8 cellular contexts compared by ENCODE assay signal in genomic region chr9:70413798-70414775, GRCh38. TPM values are rescaled to one million over a fixed set of nuclear protein-coding genes. Genes with fewer than 3 reads are reported as not detected.
DNase-seq lines count a peak whose midpoint lies in the region; ATAC-seq and TF ChIP-seq lines count a peak whose summit lies in the region.

TSS of gene KLF9 (minus strand) at chr9:70414657. CDS start at chr9:70413363, 1,294 bp downstream.

- H3K27ac ChIP-seq in KMS-11: peak within 1 kb of the TSS; percentile 89
- peak within 1 kb of the TSS; percentile 88 for H3K27ac ChIP-seq in RWPE2 (ENCODE audit: poor library complexity, severe bottlenecking)
- peak within 1 kb of the TSS; percentile 99 for H3K27ac ChIP-seq in fibroblast of lung (ENCODE audit: insufficient read depth, low read length)

- peaks cover 29% of the 10 kb centered on the region for H3K79me2 ChIP-seq in KMS-11 (ENCODE audit: insufficient read depth, low read depth)
- H3K79me2 ChIP-seq in fibroblast of lung (ENCODE audit: control insufficient read depth, insufficient read depth, low read length): peaks cover 30% of the 10 kb centered on the region

- ATAC-seq in GM21737 (IDR thresholded peaks at IDR 0.05; ENCODE audit: unreplicated experiment) (peak; percentile 68), RWPE2 (ENCODE audit: low read depth) (peak; percentile 72)
- peak; percentile 77 to 84 for ATAC-seq in naive thymus-derived CD8-positive, alpha-beta T cell
- ATAC-seq in stimulated activated naive B cell treated with anti-CD40 and anti-IgM and Interleukin-4, amounts not matched to agents 10 μg/mL and 1 μg/mL and 100 μg/mL, for 72 hours (replicated peaks): peak; percentile 80 to 84

- H3K9ac ChIP-seq in KMS-11 (peak within 1 kb of the TSS; percentile 81), fibroblast of lung (ENCODE audit: insufficient read depth, low read length) (peak within 1 kb of the TSS; percentile 100)

- POLR2A ChIA-PET in naive thymus-derived CD8-positive, alpha-beta T cell (lab: Charles Lee): interaction anchor here (0.5 to 4.9 kb wide), 9 partner anchors 15 to 202 kb away, joined by 3 to 51 read pairs (median 4); partner anchors contain the start of gene SMC5

- TF ChIP-seq CTCF in KMS-11 (conservative IDR thresholded peaks at IDR 0.05; ENCODE audit: low read depth, low read length) (no peak), RWPE2 (IDR thresholded peaks at IDR 0.05; ENCODE audit: poor library complexity, severe bottlenecking) (no peak), fibroblast of lung (conservative IDR thresholded peaks at IDR 0.05 in 1 of 2, IDR thresholded peaks at IDR 0.05 in 1 of 2; ENCODE audit: low read depth in 1 of 2, low read length in 2 of 2) (no peak)

- H3K4me1 Mint-ChIP-seq in activated T-helper 2 cell treated with anti-CD3 and anti-CD28 coated beads, Interferon-gamma antibody, Interleukin-2, Interleukin-4, amounts not matched to agents 10 μg/mL and 5 μg/mL and 100 μg/mL, durations not matched to agents 14 hours and 24 hours and 36 hours (ENCODE audit: low read depth): peaks cover 41% of the 10 kb centered on the region
- H3K4me1 Mint-ChIP-seq in naive thymus-derived CD8-positive, alpha-beta T cell: peaks cover 23 to 64% (median 45%) of the 10 kb centered on the region in 4 donors
- peaks cover 27 to 37% of the 10 kb centered on the region in 2 donors for H3K4me1 Mint-ChIP-seq in stimulated activated naive B cell treated with anti-CD40 and anti-IgM and Interleukin-4, amounts not matched to agents 10 μg/mL and 1 μg/mL and 100 μg/mL, for 72 hours

- peak within 1 kb of the TSS; percentile 67 for H2AFZ ChIP-seq in KMS-11 (ENCODE audit: low read depth)
- H2AFZ ChIP-seq in fibroblast of lung (ENCODE audit: low read length): peak within 1 kb of the TSS; percentile 27

- no peaks in the 10 kb centered on the region for H3K27me3 Mint-ChIP-seq in activated T-helper 2 cell treated with anti-CD3 and anti-CD28 coated beads, Interferon-gamma antibody, Interleukin-2, Interleukin-4, amounts not matched to agents 10 μg/mL and 5 μg/mL and 100 μg/mL, durations not matched to agents 14 hours and 24 hours and 36 hours (ENCODE audit: low read depth)
- peaks cover 0 to 2% (median 0%) of the 10 kb centered on the region in 5 donors for H3K27me3 Mint-ChIP-seq in naive thymus-derived CD8-positive, alpha-beta T cell
- no peaks in the 10 kb centered on the region for H3K27me3 Mint-ChIP-seq in stimulated activated naive B cell treated with anti-CD40 and anti-IgM and Interleukin-4, amounts not matched to agents 10 μg/mL and 1 μg/mL and 100 μg/mL, for 72 hours

- no peak within 1 kb of the TSS for H3K4me3 ChIP-seq in KMS-11 (IDR thresholded peaks at IDR 0.05; ENCODE audit: insufficient read depth, low read depth, low read length)
- peak within 1 kb of the TSS; percentile 95 for H3K4me3 ChIP-seq in RWPE2 (ENCODE audit: severe bottlenecking)
- peak within 1 kb of the TSS; percentile 46 to 97 (median 90) for H3K4me3 ChIP-seq in fibroblast of lung (replicated peaks in 1 of 4; ENCODE audit: control extremely low read depth in 1 of 4, insufficient read depth in 1 of 4, low read depth in 3 of 4, low read length in 4 of 4)

- H3K4me2 ChIP-seq in KMS-11 (peak within 1 kb of the TSS; percentile 86), fibroblast of lung (ENCODE audit: extremely low read depth, insufficient read depth, low read length) (peak within 1 kb of the TSS; percentile 85)

- no peaks in the 10 kb centered on the region for H3K9me3 Mint-ChIP-seq in activated T-helper 2 cell treated with anti-CD3 and anti-CD28 coated beads, Interferon-gamma antibody, Interleukin-2, Interleukin-4, amounts not matched to agents 10 μg/mL and 5 μg/mL and 100 μg/mL, durations not matched to agents 14 hours and 24 hours and 36 hours
- no peaks in the 10 kb centered on the region for H3K9me3 Mint-ChIP-seq in naive thymus-derived CD8-positive, alpha-beta T cell
- no peaks in the 10 kb centered on the region for H3K9me3 Mint-ChIP-seq in stimulated activated naive B cell treated with anti-CD40 and anti-IgM and Interleukin-4, amounts not matched to agents 10 μg/mL and 1 μg/mL and 100 μg/mL, for 72 hours

- DNase-seq in DMS79 (lab: John Stamatoyannopoulos, UW) (peak; percentile 41), RWPE2 (ENCODE audit: low spot score) (peak; percentile 95), fibroblast of lung (ENCODE audit: low read depth in 2 of 2) (peak; percentile 98 to 99)
- DNase-seq in activated T-helper 2 cell treated with anti-CD3 and anti-CD28 coated beads, Interferon-gamma antibody, Interleukin-2, Interleukin-4, amounts not matched to agents 10 μg/mL and 5 μg/mL and 100 μg/mL, durations not matched to agents 14 hours and 24 hours and 36 hours (ENCODE audit: low spot score): peak; percentile 92
- peak; percentile 68 to 97 (median 94) for DNase-seq in naive thymus-derived CD8-positive, alpha-beta T cell
- peak; percentile 91 for DNase-seq in stimulated activated naive B cell treated with anti-CD40 and anti-IgM and Interleukin-4, amounts not matched to agents 10 μg/mL and 1 μg/mL and 100 μg/mL, for 72 hours

- H3K36me3 ChIP-seq in KMS-11 (ENCODE audit: insufficient read depth): no peaks in the 10 kb centered on the region
- H3K36me3 ChIP-seq in RWPE2 (ENCODE audit: low read depth): peaks cover 12% of the 10 kb centered on the region
- no peaks in the 10 kb centered on the region for H3K36me3 ChIP-seq in fibroblast of lung (ENCODE audit: control insufficient read depth, insufficient read depth, low read length)

- no peaks in the 10 kb centered on the region for H3K9me3 ChIP-seq in RWPE2 (ENCODE audit: severe bottlenecking)
- H3K9me3 ChIP-seq in fibroblast of lung (ENCODE audit: control insufficient read depth, insufficient read depth, low read depth, low read length): no peaks in the 10 kb centered on the region

- H4K20me1 ChIP-seq in KMS-11 (ENCODE audit: insufficient read depth) (no peaks in the 10 kb centered on the region), fibroblast of lung (ENCODE audit: control insufficient read depth, extremely low read depth, insufficient read depth, low read length) (no peaks in the 10 kb centered on the region)

- peaks cover 2% of the 10 kb centered on the region for H3K36me3 Mint-ChIP-seq in activated T-helper 2 cell treated with anti-CD3 and anti-CD28 coated beads, Interferon-gamma antibody, Interleukin-2, Interleukin-4, amounts not matched to agents 10 μg/mL and 5 μg/mL and 100 μg/mL, durations not matched to agents 14 hours and 24 hours and 36 hours (ENCODE audit: low read depth)
- H3K36me3 Mint-ChIP-seq in naive thymus-derived CD8-positive, alpha-beta T cell: peaks cover 0 to 2% (median 0%) of the 10 kb centered on the region in 3 donors
- H3K36me3 Mint-ChIP-seq in stimulated activated naive B cell treated with anti-CD40 and anti-IgM and Interleukin-4, amounts not matched to agents 10 μg/mL and 1 μg/mL and 100 μg/mL, for 72 hours: peaks cover 0 to 4% of the 10 kb centered on the region in 2 donors

- peak within 1 kb of the TSS; percentile 100 for H3K27ac Mint-ChIP-seq in activated T-helper 2 cell treated with anti-CD3 and anti-CD28 coated beads, Interferon-gamma antibody, Interleukin-2, Interleukin-4, amounts not matched to agents 10 μg/mL and 5 μg/mL and 100 μg/mL, durations not matched to agents 14 hours and 24 hours and 36 hours
- H3K27ac Mint-ChIP-seq in naive thymus-derived CD8-positive, alpha-beta T cell: peak within 1 kb of the TSS; percentile 99 to 100 (median 100)
- peak within 1 kb of the TSS; percentile 100 for H3K27ac Mint-ChIP-seq in stimulated activated naive B cell treated with anti-CD40 and anti-IgM and Interleukin-4, amounts not matched to agents 10 μg/mL and 1 μg/mL and 100 μg/mL, for 72 hours

- intact Hi-C loops in activated T-helper 2 cell treated with anti-CD3 and anti-CD28 coated beads, Interferon-gamma antibody, Interleukin-2, Interleukin-4, amounts not matched to agents 10 μg/mL and 5 μg/mL and 100 μg/mL, durations not matched to agents 14 hours and 24 hours and 36 hours (cut with micrococcal nuclease): loop anchor here (1.0 to 10.0 kb wide), 12 partner anchors 53 to 1948 kb away; partner anchors contain the start of genes CEMIP2 and SMC5

- peak within 1 kb of the TSS; percentile 95 for H3K4me3 Mint-ChIP-seq in activated T-helper 2 cell treated with anti-CD3 and anti-CD28 coated beads, Interferon-gamma antibody, Interleukin-2, Interleukin-4, amounts not matched to agents 10 μg/mL and 5 μg/mL and 100 μg/mL, durations not matched to agents 14 hours and 24 hours and 36 hours (ENCODE audit: low read depth)
- H3K4me3 Mint-ChIP-seq in naive thymus-derived CD8-positive, alpha-beta T cell: peak within 1 kb of the TSS; percentile 95 to 100 (median 98)
- H3K4me3 Mint-ChIP-seq in stimulated activated naive B cell treated with anti-CD40 and anti-IgM and Interleukin-4, amounts not matched to agents 10 μg/mL and 1 μg/mL and 100 μg/mL, for 72 hours: peak within 1 kb of the TSS; percentile 93 to 100

- H3K27me3 ChIP-seq in KMS-11 (ENCODE audit: insufficient read depth, low read depth) (no peaks in the 10 kb centered on the region), RWPE2 (ENCODE audit: insufficient read depth, poor library complexity, severe bottlenecking) (no peaks in the 10 kb centered on the region), fibroblast of lung (ENCODE audit: control insufficient read depth, insufficient read depth, low read length) (no peaks in the 10 kb centered on the region)

- H3K4me1 ChIP-seq in KMS-11 (ENCODE audit: low read depth, poor library complexity, severe bottlenecking) (peaks cover 45% of the 10 kb centered on the region), RWPE2 (ENCODE audit: insufficient read depth, poor library complexity, severe bottlenecking) (peaks cover 26% of the 10 kb centered on the region), fibroblast of lung (ENCODE audit: control insufficient read depth, extremely low read depth, insufficient read depth, low read length) (peaks cover 20% of the 10 kb centered on the region)

RNA-seq across cellular contexts. Expression of gene KLF9, which starts in this region (rescaled TPM):
- total RNA-seq in activated T-helper 2 cell treated with anti-CD3 and anti-CD28 coated beads, Interferon-gamma antibody, Interleukin-2, Interleukin-4, amounts not matched to agents 10 μg/mL and 5 μg/mL and 100 μg/mL, durations not matched to agents 14 hours and 24 hours and 36 hours: 13.5 and 13.7 TPM in 2 replicates
- 27.6 and 29.5 TPM in 2 replicates for total RNA-seq in fibroblast of lung
- polyA plus RNA-seq in fibroblast of lung: 8.3 and 27.0 TPM in 2 replicates
- polyA plus RNA-seq in fibroblast of lung (2012): 6.2 and 19.1 TPM in 2 replicates
- 6.0 and 10.8 TPM in 2 replicates for polyA minus RNA-seq in fibroblast of lung (ENCODE audit: low replicate concordance)
- total RNA-seq in naive thymus-derived CD8-positive, alpha-beta T cell: 10 to 100 TPM; 29.6 TPM
- 1 to 10 TPM; 2.6 to 4.0 (median 3.2) TPM for polyA plus RNA-seq in naive thymus-derived CD8-positive, alpha-beta T cell

Comparison
In these comparisons a context has a peak if more than half of its experiments do, and no peak if none do; other contexts are left out.
1. DNase-seq: peak in every context shown above with its lines; median percentile 98 in fibroblast of lung; 95 in RWPE2; 94 in naive thymus-derived CD8-positive, alpha-beta T cell; 92 in activated T-helper 2 cell treated with anti-CD3 and anti-CD28 coated beads, Interferon-gamma antibody, Interleukin-2, Interleukin-4, amounts not matched to agents 10 μg/mL and 5 μg/mL and 100 μg/mL, durations not matched to agents 14 hours and 24 hours and 36 hours; 91 in stimulated activated naive B cell treated with anti-CD40 and anti-IgM and Interleukin-4, amounts not matched to agents 10 μg/mL and 1 μg/mL and 100 μg/mL, for 72 hours; 41 in DMS79.